Comparison of ENCODE assay signal across 1 cellular context in the genomic region with DNA sequence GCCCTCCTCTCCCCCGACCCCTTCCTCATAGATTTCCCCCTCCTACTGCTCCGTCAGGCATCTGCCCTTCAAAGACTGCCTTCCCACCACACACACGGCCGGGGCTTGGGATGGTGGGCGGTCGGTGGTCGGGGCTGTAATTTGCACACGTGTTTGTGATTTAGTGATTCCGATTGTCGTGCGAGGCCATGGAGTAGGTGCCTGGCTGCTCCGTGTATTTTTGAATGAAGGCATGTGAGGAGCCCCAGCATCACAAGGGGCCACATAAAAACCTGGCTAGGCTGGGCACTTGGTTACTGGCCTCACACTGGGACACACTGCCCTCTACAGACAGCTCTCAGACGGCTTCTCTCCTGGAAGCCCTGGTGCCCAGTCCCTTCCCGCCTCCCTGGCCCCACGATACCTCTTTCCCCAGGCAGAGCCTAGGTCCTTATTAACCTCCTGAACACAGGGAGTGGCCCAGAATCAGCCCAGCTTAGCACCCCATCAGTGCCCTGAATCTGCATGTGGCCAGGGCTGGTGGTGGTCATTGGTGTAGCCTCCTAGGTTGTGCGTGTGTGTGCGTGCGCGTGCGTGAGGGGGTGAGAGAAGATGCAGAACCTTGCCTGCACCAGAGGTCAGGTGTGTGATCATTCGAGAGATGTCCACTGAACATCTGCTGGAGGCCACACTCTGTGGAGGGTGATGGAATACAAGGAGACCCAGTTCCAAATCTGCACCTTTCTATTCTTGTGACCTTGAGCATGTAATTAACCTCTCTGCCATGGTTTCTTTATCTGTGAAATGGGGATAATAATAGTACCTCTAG.
TF ChIP-seq lines count a peak whose summit lies in the region.

No MANE protein-coding gene starts in this region.

TF ChIP-seq in HepG2, 621 proteins besides CTCF, POLR2A, EP300 and RAD21 (continued from another document and continues in another):
- TF ChIP-seq, protein P1, sequence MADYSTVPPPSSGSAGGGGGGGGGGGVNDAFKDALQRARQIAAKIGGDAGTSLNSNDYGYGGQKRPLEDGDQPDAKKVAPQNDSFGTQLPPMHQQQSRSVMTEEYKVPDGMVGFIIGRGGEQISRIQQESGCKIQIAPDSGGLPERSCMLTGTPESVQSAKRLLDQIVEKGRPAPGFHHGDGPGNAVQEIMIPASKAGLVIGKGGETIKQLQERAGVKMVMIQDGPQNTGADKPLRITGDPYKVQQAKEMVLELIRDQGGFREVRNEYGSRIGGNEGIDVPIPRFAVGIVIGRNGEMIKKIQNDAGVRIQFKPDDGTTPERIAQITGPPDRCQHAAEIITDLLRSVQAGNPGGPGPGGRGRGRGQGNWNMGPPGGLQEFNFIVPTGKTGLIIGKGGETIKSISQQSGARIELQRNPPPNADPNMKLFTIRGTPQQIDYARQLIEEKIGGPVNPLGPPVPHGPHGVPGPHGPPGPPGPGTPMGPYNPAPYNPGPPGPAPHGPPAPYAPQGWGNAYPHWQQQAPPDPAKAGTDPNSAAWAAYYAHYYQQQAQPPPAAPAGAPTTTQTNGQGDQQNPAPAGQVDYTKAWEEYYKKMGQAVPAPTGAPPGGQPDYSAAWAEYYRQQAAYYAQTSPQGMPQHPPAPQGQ (CRISPR knock-in tag; IDR thresholded peaks at IDR 0.05; ENCODE audit: borderline replicate concordance): peak; percentile 40; the same call in 1 of the 2 replicates
- TF ChIP-seq CCDC6 (CRISPR knock-in tag; IDR thresholded peaks at IDR 0.05) (peak; percentile 93), JUN (CRISPR knock-in tag; IDR thresholded peaks at IDR 0.05) (0 out of 2 replicates have a peak, but pooled peaks have one; percentile 34), NCOA5 (CRISPR knock-in tag; IDR thresholded peaks at IDR 0.05) (peak; percentile 87; the same call in 1 of the 2 replicates), FOXA1 (IDR thresholded peaks at IDR 0.05) (no peak), FOXA1 (CRISPR knock-in tag; IDR thresholded peaks at IDR 0.05) (no peak), ZNF234 (CRISPR knock-in tag; conservative IDR thresholded peaks at IDR 0.05) (no peak), ZNF550 (CRISPR knock-in tag; IDR thresholded peaks at IDR 0.05; ENCODE audit: borderline replicate concordance) (peak; percentile 26; the same call in 1 of the 2 replicates), ZSCAN29 (CRISPR knock-in tag; conservative IDR thresholded peaks at IDR 0.05) (peak; percentile 91), ZNF329 (CRISPR knock-in tag; IDR thresholded peaks at IDR 0.05; ENCODE audit: low read depth) (no peak), NFE2L2 (IDR thresholded peaks at IDR 0.05; ENCODE audit: low read length) (no peak), CREB1 (IDR thresholded peaks at IDR 0.05) (no peak), CREB1 (CRISPR knock-in tag; IDR thresholded peaks at IDR 0.05) (no peak), ZFP62 (CRISPR knock-in tag; IDR thresholded peaks at IDR 0.05) (no peak), SNAI1 (CRISPR knock-in tag; IDR thresholded peaks at IDR 0.05; ENCODE audit: borderline replicate concordance) (no peak), ZNF501 (CRISPR knock-in tag; IDR thresholded peaks at IDR 0.05) (peak; percentile 79; the same call in 1 of the 2 replicates), NR2F6 (IDR thresholded peaks at IDR 0.05) (peak; percentile 29; the same call in 1 of the 2 replicates), NR2F6 (CRISPR knock-in tag; IDR thresholded peaks at IDR 0.05) (peak; percentile 70; the same call in 1 of the 2 replicates), FOXP1 (IDR thresholded peaks at IDR 0.05) (no peak), FOXP1 (CRISPR knock-in tag; IDR thresholded peaks at IDR 0.05) (no peak), TCF7L2 (IDR thresholded peaks at IDR 0.05; ENCODE audit: low read depth, low read length) (no peak)
- TF ChIP-seq, protein P2, sequence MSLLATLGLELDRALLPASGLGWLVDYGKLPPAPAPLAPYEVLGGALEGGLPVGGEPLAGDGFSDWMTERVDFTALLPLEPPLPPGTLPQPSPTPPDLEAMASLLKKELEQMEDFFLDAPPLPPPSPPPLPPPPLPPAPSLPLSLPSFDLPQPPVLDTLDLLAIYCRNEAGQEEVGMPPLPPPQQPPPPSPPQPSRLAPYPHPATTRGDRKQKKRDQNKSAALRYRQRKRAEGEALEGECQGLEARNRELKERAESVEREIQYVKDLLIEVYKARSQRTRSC (CRISPR knock-in tag; IDR thresholded peaks at IDR 0.05; ENCODE audit: low read depth): peak; percentile 91
- TF ChIP-seq, protein P3, sequence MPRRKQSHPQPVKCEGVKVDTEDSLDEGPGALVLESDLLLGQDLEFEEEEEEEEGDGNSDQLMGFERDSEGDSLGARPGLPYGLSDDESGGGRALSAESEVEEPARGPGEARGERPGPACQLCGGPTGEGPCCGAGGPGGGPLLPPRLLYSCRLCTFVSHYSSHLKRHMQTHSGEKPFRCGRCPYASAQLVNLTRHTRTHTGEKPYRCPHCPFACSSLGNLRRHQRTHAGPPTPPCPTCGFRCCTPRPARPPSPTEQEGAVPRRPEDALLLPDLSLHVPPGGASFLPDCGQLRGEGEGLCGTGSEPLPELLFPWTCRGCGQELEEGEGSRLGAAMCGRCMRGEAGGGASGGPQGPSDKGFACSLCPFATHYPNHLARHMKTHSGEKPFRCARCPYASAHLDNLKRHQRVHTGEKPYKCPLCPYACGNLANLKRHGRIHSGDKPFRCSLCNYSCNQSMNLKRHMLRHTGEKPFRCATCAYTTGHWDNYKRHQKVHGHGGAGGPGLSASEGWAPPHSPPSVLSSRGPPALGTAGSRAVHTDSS (CRISPR knock-in tag; conservative IDR thresholded peaks at IDR 0.05): 0 out of 2 replicates have a peak, but pooled peaks have one; percentile 20
- TF ChIP-seq, protein P4, sequence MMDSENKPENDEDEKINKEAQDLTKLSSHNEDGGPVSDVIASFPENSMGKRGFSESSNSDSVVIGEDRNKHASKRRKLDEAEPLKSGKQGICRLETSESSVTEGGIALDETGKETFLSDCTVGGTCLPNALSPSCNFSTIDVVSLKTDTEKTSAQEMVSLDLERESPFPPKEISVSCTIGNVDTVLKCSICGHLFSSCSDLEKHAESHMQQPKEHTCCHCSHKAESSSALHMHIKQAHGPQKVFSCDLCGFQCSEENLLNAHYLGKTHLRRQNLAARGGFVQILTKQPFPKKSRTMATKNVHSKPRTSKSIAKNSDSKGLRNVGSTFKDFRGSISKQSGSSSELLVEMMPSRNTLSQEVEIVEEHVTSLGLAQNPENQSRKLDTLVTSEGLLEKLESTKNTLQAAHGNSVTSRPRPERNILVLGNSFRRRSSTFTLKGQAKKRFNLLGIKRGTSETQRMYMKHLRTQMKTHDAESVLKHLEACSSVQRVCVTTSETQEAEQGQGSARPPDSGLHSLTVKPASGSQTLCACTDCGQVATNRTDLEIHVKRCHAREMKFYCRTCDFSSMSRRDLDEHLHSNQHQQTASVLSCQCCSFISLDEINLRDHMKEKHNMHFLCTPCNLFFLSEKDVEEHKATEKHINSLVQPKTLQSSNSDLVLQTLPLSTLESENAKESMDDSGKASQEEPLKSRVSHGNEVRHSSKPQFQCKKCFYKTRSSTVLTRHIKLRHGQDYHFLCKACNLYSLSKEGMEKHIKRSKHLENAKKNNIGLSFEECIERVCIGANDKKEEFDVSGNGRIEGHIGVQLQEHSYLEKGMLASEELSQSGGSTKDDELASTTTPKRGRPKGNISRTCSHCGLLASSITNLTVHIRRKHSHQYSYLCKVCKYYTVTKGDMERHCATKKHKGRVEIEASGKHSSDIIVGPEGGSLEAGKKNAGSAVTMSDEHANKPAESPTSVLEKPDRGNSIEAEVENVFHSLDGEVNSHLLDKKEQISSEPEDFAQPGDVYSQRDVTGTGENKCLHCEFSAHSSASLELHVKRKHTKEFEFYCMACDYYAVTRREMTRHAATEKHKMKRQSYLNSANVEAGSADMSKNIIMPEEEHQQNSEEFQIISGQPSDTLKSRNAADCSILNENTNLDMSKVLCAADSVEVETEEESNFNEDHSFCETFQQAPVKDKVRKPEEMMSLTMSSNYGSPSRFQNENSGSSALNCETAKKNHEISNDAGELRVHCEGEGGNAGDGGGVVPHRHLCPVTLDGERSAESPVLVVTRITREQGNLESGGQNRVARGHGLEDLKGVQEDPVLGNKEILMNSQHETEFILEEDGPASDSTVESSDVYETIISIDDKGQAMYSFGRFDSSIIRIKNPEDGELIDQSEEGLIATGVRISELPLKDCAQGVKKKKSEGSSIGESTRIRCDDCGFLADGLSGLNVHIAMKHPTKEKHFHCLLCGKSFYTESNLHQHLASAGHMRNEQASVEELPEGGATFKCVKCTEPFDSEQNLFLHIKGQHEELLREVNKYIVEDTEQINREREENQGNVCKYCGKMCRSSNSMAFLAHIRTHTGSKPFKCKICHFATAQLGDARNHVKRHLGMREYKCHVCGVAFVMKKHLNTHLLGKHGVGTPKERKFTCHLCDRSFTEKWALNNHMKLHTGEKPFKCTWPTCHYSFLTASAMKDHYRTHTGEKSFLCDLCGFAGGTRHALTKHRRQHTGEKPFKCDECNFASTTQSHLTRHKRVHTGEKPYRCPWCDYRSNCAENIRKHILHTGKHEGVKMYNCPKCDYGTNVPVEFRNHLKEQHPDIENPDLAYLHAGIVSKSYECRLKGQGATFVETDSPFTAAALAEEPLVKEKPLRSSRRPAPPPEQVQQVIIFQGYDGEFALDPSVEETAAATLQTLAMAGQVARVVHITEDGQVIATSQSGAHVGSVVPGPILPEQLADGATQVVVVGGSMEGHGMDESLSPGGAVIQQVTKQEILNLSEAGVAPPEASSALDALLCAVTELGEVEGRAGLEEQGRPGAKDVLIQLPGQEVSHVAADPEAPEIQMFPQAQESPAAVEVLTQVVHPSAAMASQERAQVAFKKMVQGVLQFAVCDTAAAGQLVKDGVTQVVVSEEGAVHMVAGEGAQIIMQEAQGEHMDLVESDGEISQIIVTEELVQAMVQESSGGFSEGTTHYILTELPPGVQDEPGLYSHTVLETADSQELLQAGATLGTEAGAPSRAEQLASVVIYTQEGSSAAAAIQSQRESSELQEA (CRISPR knock-in tag; IDR thresholded peaks at IDR 0.05; ENCODE audit: not compliant biosample characterization): peak; percentile 18
- TF ChIP-seq, protein P5, sequence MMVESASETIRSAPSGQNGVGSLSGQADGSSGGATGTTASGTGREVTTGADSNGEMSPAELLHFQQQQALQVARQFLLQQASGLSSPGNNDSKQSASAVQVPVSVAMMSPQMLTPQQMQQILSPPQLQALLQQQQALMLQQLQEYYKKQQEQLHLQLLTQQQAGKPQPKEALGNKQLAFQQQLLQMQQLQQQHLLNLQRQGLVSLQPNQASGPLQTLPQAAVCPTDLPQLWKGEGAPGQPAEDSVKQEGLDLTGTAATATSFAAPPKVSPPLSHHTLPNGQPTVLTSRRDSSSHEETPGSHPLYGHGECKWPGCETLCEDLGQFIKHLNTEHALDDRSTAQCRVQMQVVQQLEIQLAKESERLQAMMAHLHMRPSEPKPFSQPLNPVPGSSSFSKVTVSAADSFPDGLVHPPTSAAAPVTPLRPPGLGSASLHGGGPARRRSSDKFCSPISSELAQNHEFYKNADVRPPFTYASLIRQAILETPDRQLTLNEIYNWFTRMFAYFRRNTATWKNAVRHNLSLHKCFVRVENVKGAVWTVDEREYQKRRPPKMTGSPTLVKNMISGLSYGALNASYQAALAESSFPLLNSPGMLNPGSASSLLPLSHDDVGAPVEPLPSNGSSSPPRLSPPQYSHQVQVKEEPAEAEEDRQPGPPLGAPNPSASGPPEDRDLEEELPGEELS (CRISPR knock-in tag; IDR thresholded peaks at IDR 0.05): peak; percentile 67
- TF ChIP-seq, protein P6, sequence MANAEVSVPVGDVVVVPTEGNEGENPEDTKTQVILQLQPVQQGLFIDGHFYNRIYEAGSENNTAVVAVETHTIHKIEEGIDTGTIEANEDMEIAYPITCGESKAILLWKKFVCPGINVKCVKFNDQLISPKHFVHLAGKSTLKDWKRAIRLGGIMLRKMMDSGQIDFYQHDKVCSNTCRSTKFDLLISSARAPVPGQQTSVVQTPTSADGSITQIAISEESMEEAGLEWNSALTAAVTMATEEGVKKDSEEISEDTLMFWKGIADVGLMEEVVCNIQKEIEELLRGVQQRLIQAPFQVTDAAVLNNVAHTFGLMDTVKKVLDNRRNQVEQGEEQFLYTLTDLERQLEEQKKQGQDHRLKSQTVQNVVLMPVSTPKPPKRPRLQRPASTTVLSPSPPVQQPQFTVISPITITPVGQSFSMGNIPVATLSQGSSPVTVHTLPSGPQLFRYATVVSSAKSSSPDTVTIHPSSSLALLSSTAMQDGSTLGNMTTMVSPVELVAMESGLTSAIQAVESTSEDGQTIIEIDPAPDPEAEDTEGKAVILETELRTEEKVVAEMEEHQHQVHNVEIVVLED (CRISPR knock-in tag; IDR thresholded peaks at IDR 0.05; ENCODE audit: borderline replicate concordance): peak; percentile 66
- TF ChIP-seq, protein P7, sequence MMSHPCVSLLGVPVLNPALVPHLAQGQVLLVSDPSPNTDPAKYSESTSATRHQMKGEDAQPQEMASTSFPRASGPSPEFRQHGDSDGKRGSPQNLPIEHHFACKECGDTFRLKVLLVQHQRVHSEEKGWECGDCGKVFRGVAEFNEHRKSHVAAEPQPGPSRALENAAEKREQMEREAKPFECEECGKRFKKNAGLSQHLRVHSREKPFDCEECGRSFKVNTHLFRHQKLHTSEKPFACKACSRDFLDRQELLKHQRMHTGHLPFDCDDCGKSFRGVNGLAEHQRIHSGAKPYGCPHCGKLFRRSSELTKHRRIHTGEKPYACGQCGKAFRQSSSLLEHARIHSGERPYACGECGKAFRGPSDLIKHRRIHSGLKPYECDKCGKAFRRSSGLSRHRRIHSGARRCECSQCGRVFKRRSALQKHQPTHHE (CRISPR knock-in tag; IDR thresholded peaks at IDR 0.05; ENCODE audit: borderline replicate concordance): no peak; the same call in 1 of the 2 replicates
- TF ChIP-seq, protein P8, sequence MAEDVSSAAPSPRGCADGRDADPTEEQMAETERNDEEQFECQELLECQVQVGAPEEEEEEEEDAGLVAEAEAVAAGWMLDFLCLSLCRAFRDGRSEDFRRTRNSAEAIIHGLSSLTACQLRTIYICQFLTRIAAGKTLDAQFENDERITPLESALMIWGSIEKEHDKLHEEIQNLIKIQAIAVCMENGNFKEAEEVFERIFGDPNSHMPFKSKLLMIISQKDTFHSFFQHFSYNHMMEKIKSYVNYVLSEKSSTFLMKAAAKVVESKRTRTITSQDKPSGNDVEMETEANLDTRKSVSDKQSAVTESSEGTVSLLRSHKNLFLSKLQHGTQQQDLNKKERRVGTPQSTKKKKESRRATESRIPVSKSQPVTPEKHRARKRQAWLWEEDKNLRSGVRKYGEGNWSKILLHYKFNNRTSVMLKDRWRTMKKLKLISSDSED (CRISPR knock-in tag; IDR thresholded peaks at IDR 0.05): no peak
- TF ChIP-seq, protein P9, sequence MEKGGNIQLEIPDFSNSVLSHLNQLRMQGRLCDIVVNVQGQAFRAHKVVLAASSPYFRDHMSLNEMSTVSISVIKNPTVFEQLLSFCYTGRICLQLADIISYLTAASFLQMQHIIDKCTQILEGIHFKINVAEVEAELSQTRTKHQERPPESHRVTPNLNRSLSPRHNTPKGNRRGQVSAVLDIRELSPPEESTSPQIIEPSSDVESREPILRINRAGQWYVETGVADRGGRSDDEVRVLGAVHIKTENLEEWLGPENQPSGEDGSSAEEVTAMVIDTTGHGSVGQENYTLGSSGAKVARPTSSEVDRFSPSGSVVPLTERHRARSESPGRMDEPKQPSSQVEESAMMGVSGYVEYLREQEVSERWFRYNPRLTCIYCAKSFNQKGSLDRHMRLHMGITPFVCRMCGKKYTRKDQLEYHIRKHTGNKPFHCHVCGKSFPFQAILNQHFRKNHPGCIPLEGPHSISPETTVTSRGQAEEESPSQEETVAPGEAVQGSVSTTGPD (CRISPR knock-in tag; IDR thresholded peaks at IDR 0.05): no peak
- TF ChIP-seq, protein P10, sequence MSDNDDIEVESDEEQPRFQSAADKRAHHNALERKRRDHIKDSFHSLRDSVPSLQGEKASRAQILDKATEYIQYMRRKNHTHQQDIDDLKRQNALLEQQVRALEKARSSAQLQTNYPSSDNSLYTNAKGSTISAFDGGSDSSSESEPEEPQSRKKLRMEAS (IDR thresholded peaks at IDR 0.05): peak; percentile 80
